23 cellular contexts compared by ENCODE assay signal in genomic region chr15:36996538-36997181, GRCh38.
DNase-seq lines count a peak whose midpoint lies in the region; ATAC-seq, FAIRE-seq and TF ChIP-seq lines count a peak whose summit lies in the region.
"Had no signal": no experiment of that assay in that cellular context is flagged by ENCODE, and none has a peak within 500 bp of the region (broad histone marks: within the 10 kb centered on the region; RNA-seq: fewer than 3 reads in every experiment).

No MANE protein-coding gene starts in this region.

- H3K4me3 Mint-ChIP-seq in nephron progenitor cell, result no peak overlapping the region
- H3K4me3 Mint-ChIP-seq in activated naive CD8-positive, alpha-beta T cell treated with anti-CD3 and anti-CD28 coated beads for 36 hours, result no peak overlapping the region
- H3K4me3 Mint-ChIP-seq in activated naive CD4-positive, alpha-beta T cell treated with anti-CD3 and anti-CD28 coated beads, Interleukin-2, amount 10 ng/mL, durations not matched to agents 7 days and 5 days, result no peak overlapping the region

- in situ Hi-C loops in K562 (cut with MboI), result no loop called here

- POLR2A ChIA-PET in K562 (lab: Yijun Ruan, JAX), result interaction anchor here (1.0 kb wide), 1 partner anchor 9 kb away, joined by 3 read pairs; no protein-coding TSS in a partner anchor

- no peaks in the 10 kb centered on the region for H3K4me1 ChIP-seq in K562 (replicated peaks in 1 of 2; ENCODE audit: control insufficient read depth in 2 of 2, insufficient read depth in 2 of 2, low read length in 2 of 2)
- H3K4me1 ChIP-seq: A549, Peyer's patch, SJSA1 had no signal

- ATAC-seq in K562, result no peak
- ATAC-seq in left ventricle myocardium superior, result peak; percentile 52
- ATAC-seq: A549 had no signal

- BruUV-seq in K562 (replicated peaks; lab: Mats Ljungman, UMichigan), result no TSS peak

- H3K79me2 ChIP-seq in K562 (ENCODE audit: control insufficient read depth, insufficient read depth, low read length), result no peaks in the 10 kb centered on the region

- FAIRE-seq in K562 (lab: Jason Lieb, UNC), result peak; percentile 44
- FAIRE-seq: A549, D721Med had no signal

- H3K27me3 Mint-ChIP-seq in nephron progenitor cell (ENCODE audit: low read depth, poor library complexity), result no peaks in the 10 kb centered on the region
- peaks cover 4% of the 10 kb centered on the region for H3K27me3 Mint-ChIP-seq in activated naive CD8-positive, alpha-beta T cell treated with anti-CD3 and anti-CD28 coated beads for 36 hours
- no peaks in the 10 kb centered on the region for H3K27me3 Mint-ChIP-seq in activated naive CD4-positive, alpha-beta T cell treated with anti-CD3 and anti-CD28 coated beads, Interleukin-2, amount 10 ng/mL, durations not matched to agents 7 days and 5 days

- no peak overlapping the region for H3K27ac ChIP-seq in K562 (ENCODE audit: extremely low read depth, low read depth, low read length)
- H3K27ac ChIP-seq: A549, HL-60, Peyer's patch, SJSA1 had no signal

- no peak for TF ChIP-seq CTCF in K562 (IDR thresholded peaks at IDR 0.05 in 2 of 3, conservative IDR thresholded peaks at IDR 0.05 in 1 of 3; ENCODE audit: insufficient read depth in 2 of 3, low read depth in 1 of 3, low read length in 3 of 3)
- no peak for TF ChIP-seq CTCF in nephron progenitor cell (IDR thresholded peaks at IDR 0.05)

- no peaks in the 10 kb centered on the region for H3K27me3 ChIP-seq in K562 (ENCODE audit: control insufficient read depth in 2 of 2, insufficient read depth in 2 of 2, low read length in 2 of 2)
- H3K27me3 ChIP-seq: BE2C, Peyer's patch, SJSA1 had no signal

- H3K36me3 Mint-ChIP-seq in nephron progenitor cell (ENCODE audit: low read depth), result peaks cover 91% of the 10 kb centered on the region
- no peaks in the 10 kb centered on the region for H3K36me3 Mint-ChIP-seq in activated naive CD8-positive, alpha-beta T cell treated with anti-CD3 and anti-CD28 coated beads for 36 hours
- H3K36me3 Mint-ChIP-seq in activated naive CD4-positive, alpha-beta T cell treated with anti-CD3 and anti-CD28 coated beads, Interleukin-2, amount 10 ng/mL, durations not matched to agents 7 days and 5 days, result no peaks in the 10 kb centered on the region

- no peaks in the 10 kb centered on the region for H3K9me1 ChIP-seq in K562 (ENCODE audit: control insufficient read depth, insufficient read depth, low read length)

- H3K4me1 Mint-ChIP-seq in nephron progenitor cell, result peaks cover 36% of the 10 kb centered on the region
- no peaks in the 10 kb centered on the region for H3K4me1 Mint-ChIP-seq in activated naive CD8-positive, alpha-beta T cell treated with anti-CD3 and anti-CD28 coated beads for 36 hours
- no peaks in the 10 kb centered on the region for H3K4me1 Mint-ChIP-seq in activated naive CD4-positive, alpha-beta T cell treated with anti-CD3 and anti-CD28 coated beads, Interleukin-2, amount 10 ng/mL, durations not matched to agents 7 days and 5 days

- TF ChIP-seq POLR2A in K562 (conservative IDR thresholded peaks at IDR 0.05), result no peak

- H3K9me3 ChIP-seq in K562 (replicated peaks; ENCODE audit: control insufficient read depth, insufficient read depth, low read depth, low read length), result no peaks in the 10 kb centered on the region
- H3K9me3 ChIP-seq: A549, BE2C, Peyer's patch, SJSA1 had no signal

- peak overlapping the region; percentile 95 for H3K27ac Mint-ChIP-seq in nephron progenitor cell
- no peak overlapping the region for H3K27ac Mint-ChIP-seq in activated naive CD8-positive, alpha-beta T cell treated with anti-CD3 and anti-CD28 coated beads for 36 hours
- H3K27ac Mint-ChIP-seq in activated naive CD4-positive, alpha-beta T cell treated with anti-CD3 and anti-CD28 coated beads, Interleukin-2, amount 10 ng/mL, durations not matched to agents 7 days and 5 days, result no peak overlapping the region

- H3K4me3 ChIP-seq in K562, result no peak overlapping the region
- H3K4me3 ChIP-seq: A549, Peyer's patch, SJSA1 had no signal

- 89% methylated on average over 4 of the region's 4 CpGs for WGBS in K562 (ENCODE audit: insufficient coverage, low coverage, missing lambda C conversion rate)

- 0 out of 3 replicates have a peak, but pooled peaks cover 4% of the 10 kb centered on the region for H3K36me3 ChIP-seq in K562 (ENCODE audit: control insufficient read depth, insufficient read depth, low read length)
- H3K36me3 ChIP-seq: Peyer's patch, SJSA1 had no signal

- peaks cover 23% of the 10 kb centered on the region for H3K9me3 Mint-ChIP-seq in nephron progenitor cell
- no peaks in the 10 kb centered on the region for H3K9me3 Mint-ChIP-seq in activated naive CD8-positive, alpha-beta T cell treated with anti-CD3 and anti-CD28 coated beads for 36 hours
- H3K9me3 Mint-ChIP-seq in activated naive CD4-positive, alpha-beta T cell treated with anti-CD3 and anti-CD28 coated beads, Interleukin-2, amount 10 ng/mL, durations not matched to agents 7 days and 5 days, result no peaks in the 10 kb centered on the region

- intact Hi-C loops in K562 (cut with micrococcal nuclease), result no loop called here
- intact Hi-C loops in left ventricle myocardium superior (cut with micrococcal nuclease), result no loop called here

- H4K20me1 ChIP-seq in K562 (replicated peaks; ENCODE audit: control insufficient read depth, insufficient read depth, low read length), result no peaks in the 10 kb centered on the region

- H2AFZ ChIP-seq in K562 (ENCODE audit: low read depth, low read length), result no peak overlapping the region

- H3K4me2 ChIP-seq in K562 (ENCODE audit: insufficient read depth, low read length), result no peak overlapping the region
- H3K4me2 ChIP-seq: A549 had no signal

- CTCF ChIA-PET in K562 (lab: Yijun Ruan, JAX; ENCODE audit: low intra/inter-chr PET ratio), result no interaction called here
- CTCF ChIA-PET in activated naive CD4-positive, alpha-beta T cell treated with anti-CD3 and anti-CD28 coated beads, Interleukin-2, amount 10 ng/mL, durations not matched to agents 7 days and 5 days (lab: Charles Lee), result no interaction called here

- DNase-seq in HCEC 1CT (peak; percentile 3), K562 (ENCODE audit: extremely low read depth in 1 of 4, low spot score in 3 of 4) (no peak), left ventricle myocardium superior (no peak), nephron progenitor cell (no peak), ureter (ENCODE audit: low spot score) (no peak), DMS53 treated with DMSO at 0.1 percent for 48 hours (lab: John Stamatoyannopoulos, UW; ENCODE audit: unreplicated experiment) (no peak)
- DNase-seq in activated naive CD8-positive, alpha-beta T cell treated with anti-CD3 and anti-CD28 coated beads for 36 hours, result no peak
- DNase-seq in activated naive CD4-positive, alpha-beta T cell treated with anti-CD3 and anti-CD28 coated beads, Interleukin-2, amount 10 ng/mL, durations not matched to agents 7 days and 5 days, result no peak
- DNase-seq: BE2C, DMS53, EL, H7, KG1, MV-4-11, NCI-H1105 treated with DMSO at 0.1 percent for 48 hours, NCI-H2029 treated with DMSO at 0.1 percent for 48 hours, NCI-H2171, NCI-H524 treated with DMSO at 0.1 percent for 48 hours, Peyer's patch had no signal

- no peak for TF ChIP-seq EP300 in K562 (IDR thresholded peaks at IDR 0.05; ENCODE audit: low read length)

- H3K9ac ChIP-seq in K562 (ENCODE audit: insufficient read depth in 1 of 2, low read depth in 2 of 2, low read length in 2 of 2), result no peak overlapping the region

- no peak for TF ChIP-seq RAD21 in K562 (CRISPR knock-in tag; conservative IDR thresholded peaks at IDR 0.05 in 1 of 2, IDR thresholded peaks at IDR 0.05 in 1 of 2)

TF ChIP-seq in K562, 482 proteins besides CTCF, POLR2A, EP300 and RAD21 (continues in another document):
- TF ChIP-seq TBL1XR1 (IDR thresholded peaks at IDR 0.05; ENCODE audit: low read length in 2 of 2), result no peak
- TF ChIP-seq TFE3 (CRISPR knock-in tag; IDR thresholded peaks at IDR 0.05), result no peak
- no peak for TF ChIP-seq CREB3 (tag; conservative IDR thresholded peaks at IDR 0.05; ENCODE audit: low read depth)
- no peak for TF ChIP-seq FOXA3 (CRISPR knock-in tag; conservative IDR thresholded peaks at IDR 0.05 in 1 of 2, IDR thresholded peaks at IDR 0.05 in 1 of 2)
- TF ChIP-seq NFRKB (IDR thresholded peaks at IDR 0.05; ENCODE audit: low read depth), result no peak
- TF ChIP-seq MECOM (CRISPR knock-in tag; IDR thresholded peaks at IDR 0.05), result no peak
- TF ChIP-seq NCOA2 (IDR thresholded peaks at IDR 0.05; ENCODE audit: partially characterized antibody in 2 of 2), result no peak
- TF ChIP-seq ZNF707 (CRISPR knock-in tag; conservative IDR thresholded peaks at IDR 0.05), result no peak
- TF ChIP-seq PREB (CRISPR knock-in tag; IDR thresholded peaks at IDR 0.05), result no peak
- TF ChIP-seq KDM4B (IDR thresholded peaks at IDR 0.05; ENCODE audit: borderline replicate concordance in 2 of 2, low read depth in 1 of 2), result no peak
- no peak for TF ChIP-seq ZNF436 (CRISPR knock-in tag; IDR thresholded peaks at IDR 0.05)
- TF ChIP-seq BMI1 (IDR thresholded peaks at IDR 0.05; ENCODE audit: low read length), result no peak
